ENCODE assay signal across 8 cellular contexts in the genomic region with DNA sequence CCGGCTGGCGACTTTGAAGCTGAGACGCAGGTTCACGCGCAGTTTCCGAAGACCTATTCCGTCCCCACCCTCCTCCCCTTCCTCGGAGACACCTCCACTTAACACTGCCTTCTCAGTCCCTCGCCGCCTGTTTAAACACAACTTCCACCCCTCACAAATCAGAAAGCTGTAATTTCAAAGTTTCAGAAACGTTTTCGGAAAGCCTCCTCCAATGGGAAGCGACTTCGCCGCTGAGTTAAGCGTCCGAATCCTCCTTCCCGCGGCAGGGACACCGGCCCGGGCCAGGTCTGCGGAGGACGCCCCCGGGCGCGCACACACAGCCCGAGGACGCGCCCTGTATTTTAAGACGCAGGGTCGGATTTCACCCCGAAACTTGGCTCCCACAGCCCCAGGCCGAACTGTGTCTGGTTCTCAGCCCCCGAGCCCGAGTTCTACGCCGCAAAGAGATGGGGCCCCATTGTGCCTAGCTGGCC. TPM values are rescaled to one million over a fixed set of nuclear protein-coding genes. Genes with fewer than 3 reads are reported as not detected.
DNase-seq lines count a peak whose midpoint lies in the region; ATAC-seq and TF ChIP-seq lines count a peak whose summit lies in the region.

No MANE protein-coding gene starts in this region.

- no peaks in the 10 kb centered on the region for H3K9me2 ChIP-seq in hepatocyte (replicated peaks; ENCODE audit: insufficient read depth)

- H2AFZ ChIP-seq in hepatocyte = peak overlapping the region; percentile 64

- H3K27me3 Mint-ChIP-seq in activated T-helper 2 cell treated with anti-CD3 and anti-CD28 coated beads, Interferon-gamma antibody, Interleukin-2, Interleukin-4, amounts not matched to agents 10 μg/mL and 5 μg/mL and 100 μg/mL, durations not matched to agents 14 hours and 24 hours and 36 hours (ENCODE audit: low read depth) = peaks cover 54% of the 10 kb centered on the region

- H3K4me3 ChIP-seq in GM12875 (ENCODE audit: low read depth, low read length) (peak overlapping the region; percentile 16), hepatocyte (peak overlapping the region; percentile 96)

- no peaks in the 10 kb centered on the region for H3K36me3 ChIP-seq in hepatocyte (replicated peaks; ENCODE audit: insufficient read depth, low read depth)

- H3K9me3 ChIP-seq in hepatocyte (ENCODE audit: low read depth) = no peaks in the 10 kb centered on the region

- H3K9me3 Mint-ChIP-seq in activated T-helper 2 cell treated with anti-CD3 and anti-CD28 coated beads, Interferon-gamma antibody, Interleukin-2, Interleukin-4, amounts not matched to agents 10 μg/mL and 5 μg/mL and 100 μg/mL, durations not matched to agents 14 hours and 24 hours and 36 hours = no peaks in the 10 kb centered on the region

- intact Hi-C loops in activated T-helper 2 cell treated with anti-CD3 and anti-CD28 coated beads, Interferon-gamma antibody, Interleukin-2, Interleukin-4, amounts not matched to agents 10 μg/mL and 5 μg/mL and 100 μg/mL, durations not matched to agents 14 hours and 24 hours and 36 hours (cut with micrococcal nuclease) = no loop called here

- no peak for TF ChIP-seq CTCF in GM12875 (IDR thresholded peaks at IDR 0.05; ENCODE audit: borderline replicate concordance, insufficient read depth, low read depth, low read length)
- TF ChIP-seq CTCF in hepatocyte (IDR thresholded peaks at IDR 0.05; ENCODE audit: poor library complexity) = no peak

- no peak overlapping the region for H3K27ac Mint-ChIP-seq in activated T-helper 2 cell treated with anti-CD3 and anti-CD28 coated beads, Interferon-gamma antibody, Interleukin-2, Interleukin-4, amounts not matched to agents 10 μg/mL and 5 μg/mL and 100 μg/mL, durations not matched to agents 14 hours and 24 hours and 36 hours

- H4K20me1 ChIP-seq in hepatocyte (ENCODE audit: insufficient read depth, poor library complexity, severe bottlenecking) = no peaks in the 10 kb centered on the region

- peaks cover 31% of the 10 kb centered on the region for H3K79me2 ChIP-seq in hepatocyte

- DNase-seq in activated T-helper 2 cell treated with anti-CD3 and anti-CD28 coated beads, Interferon-gamma antibody, Interleukin-2, Interleukin-4, amounts not matched to agents 10 μg/mL and 5 μg/mL and 100 μg/mL, durations not matched to agents 14 hours and 24 hours and 36 hours (ENCODE audit: low spot score) = peak; percentile 14
- peak; percentile 49 for DNase-seq in hepatocyte (ENCODE audit: low spot score)
- peak; percentile 90 for DNase-seq in retina
- DNase-seq in OCI-M2 (lab: John Stamatoyannopoulos, UW; ENCODE audit: unreplicated experiment) = no peak
- no peak for DNase-seq in NK-92 treated with Interleukin-12 subunit alpha and Interleukin-12 subunit beta, amount 100 ng/mL, for 24 hours (lab: John Stamatoyannopoulos, UW)

- ATAC-seq in HG03342 (IDR thresholded peaks at IDR 0.05; ENCODE audit: unreplicated experiment) (peak; percentile 53), GM21360 (IDR thresholded peaks at IDR 0.05; ENCODE audit: unreplicated experiment) (no peak)

- peak overlapping the region; percentile 68 for H3K4me3 Mint-ChIP-seq in activated T-helper 2 cell treated with anti-CD3 and anti-CD28 coated beads, Interferon-gamma antibody, Interleukin-2, Interleukin-4, amounts not matched to agents 10 μg/mL and 5 μg/mL and 100 μg/mL, durations not matched to agents 14 hours and 24 hours and 36 hours (ENCODE audit: low read depth)

- H3K4me2 ChIP-seq in hepatocyte = peak overlapping the region; percentile 96

- peaks cover 9% of the 10 kb centered on the region for H3K4me1 ChIP-seq in hepatocyte (ENCODE audit: insufficient read depth)

- peak overlapping the region; percentile 93 for H3K27ac ChIP-seq in hepatocyte

- under 1% methylated on average over 37 of the region's 37 CpGs for WGBS in hepatocyte (ENCODE audit: low lambda C conversion rate, missing lambda C conversion rate)

- H3K27me3 ChIP-seq in hepatocyte = no peaks in the 10 kb centered on the region

- H3K4me1 Mint-ChIP-seq in activated T-helper 2 cell treated with anti-CD3 and anti-CD28 coated beads, Interferon-gamma antibody, Interleukin-2, Interleukin-4, amounts not matched to agents 10 μg/mL and 5 μg/mL and 100 μg/mL, durations not matched to agents 14 hours and 24 hours and 36 hours (ENCODE audit: low read depth) = peaks cover 7% of the 10 kb centered on the region

- no peaks in the 10 kb centered on the region for H3K36me3 Mint-ChIP-seq in activated T-helper 2 cell treated with anti-CD3 and anti-CD28 coated beads, Interferon-gamma antibody, Interleukin-2, Interleukin-4, amounts not matched to agents 10 μg/mL and 5 μg/mL and 100 μg/mL, durations not matched to agents 14 hours and 24 hours and 36 hours (ENCODE audit: low read depth)

RNA-seq across cellular contexts. Expression of a gene that starts 0.6 kb away (rescaled TPM):
- total RNA-seq in activated T-helper 2 cell treated with anti-CD3 and anti-CD28 coated beads, Interferon-gamma antibody, Interleukin-2, Interleukin-4, amounts not matched to agents 10 μg/mL and 5 μg/mL and 100 μg/mL, durations not matched to agents 14 hours and 24 hours and 36 hours = not detected in 2 replicates
- total RNA-seq in hepatocyte = 28.5 and 37.5 TPM in 2 replicates
- 25.6 and 27.9 TPM in 2 replicates for polyA plus RNA-seq in hepatocyte

Comparison
In these comparisons a context has a peak if more than half of its experiments do, and no peak if none do; other contexts are left out.
1. DNase-seq: peak in activated T-helper 2 cell treated with anti-CD3 and anti-CD28 coated beads, Interferon-gamma antibody, Interleukin-2, Interleukin-4, amounts not matched to agents 10 μg/mL and 5 μg/mL and 100 μg/mL, durations not matched to agents 14 hours and 24 hours and 36 hours (single experiment), hepatocyte (single experiment) and retina (single experiment); none in OCI-M2 (single experiment) and NK-92 treated with Interleukin-12 subunit alpha and Interleukin-12 subunit beta, amount 100 ng/mL, for 24 hours (single experiment).
2. RNA of a gene that starts 0.6 kb away (total RNA-seq): 28.5 to 37.5 TPM in hepatocyte; not detected in activated T-helper 2 cell treated with anti-CD3 and anti-CD28 coated beads, Interferon-gamma antibody, Interleukin-2, Interleukin-4, amounts not matched to agents 10 μg/mL and 5 μg/mL and 100 μg/mL, durations not matched to agents 14 hours and 24 hours and 36 hours; every median in the first group is over 10 times any median in the second.